Comparison of ENCODE assay signal across 1 cellular context in the genomic region with DNA sequence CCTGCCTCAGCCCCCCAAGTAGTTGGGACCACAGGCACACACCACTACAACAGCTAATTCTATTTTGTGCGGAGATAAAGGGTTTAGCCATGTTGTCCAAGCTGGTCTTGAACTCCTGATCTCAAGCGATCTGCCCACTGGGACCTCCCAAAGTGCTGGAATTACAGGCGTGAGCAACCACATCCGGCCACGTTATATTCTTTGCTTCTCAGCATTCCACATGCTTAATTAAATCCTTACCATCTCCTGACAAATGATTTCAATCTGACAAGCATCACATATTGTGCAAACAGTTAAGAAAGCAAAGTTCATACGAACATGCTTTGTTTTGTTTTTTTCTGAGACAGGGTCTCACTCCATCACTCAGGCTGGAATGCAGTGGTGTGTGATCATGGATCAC.
TF ChIP-seq lines count a peak whose summit lies in the region.

No MANE protein-coding gene starts in this region.

TF ChIP-seq in K562, 482 proteins besides CTCF, POLR2A, EP300 and RAD21:
- TF ChIP-seq NCOR1 (IDR thresholded peaks at IDR 0.05) (no peak), POLR2AphosphoS5 (IDR thresholded peaks at IDR 0.05; ENCODE audit: control insufficient read depth, insufficient read depth, low read depth, low read length) (peak; percentile 9; the same call in 1 of the 2 replicates), BRD4 (IDR thresholded peaks at IDR 0.05) (no peak), HMGN3 (IDR thresholded peaks at IDR 0.05; ENCODE audit: borderline replicate concordance, extremely low read depth, insufficient read length, low read depth, low read length) (no peak)
